In genomic region chr7:151571471-151571870, GRCh38 we compare ENCODE assay signal across 19 cellular contexts. TPM values are rescaled to one million over a fixed set of nuclear protein-coding genes. Genes with fewer than 3 reads are reported as not detected.
DNase-seq lines count a peak whose midpoint lies in the region; ATAC-seq, FAIRE-seq and TF ChIP-seq lines count a peak whose summit lies in the region.
"Had no signal": no experiment of that assay in that cellular context is flagged by ENCODE, and none has a peak within 500 bp of the region (broad histone marks: within the 10 kb centered on the region; RNA-seq: fewer than 3 reads in every experiment).

No MANE protein-coding gene starts in this region.

- DNase-seq in IMR-90 = no peak
- DNase-seq in amniotic epithelial cell (ENCODE audit: low read depth) = peak; percentile 31
- peak; percentile 30 for DNase-seq in fibroblast of villous mesenchyme (ENCODE audit: low read depth)
- no peak for DNase-seq in mesenchymal stem cell
- DNase-seq in DMS53 treated with DMSO at 0.1 percent for 48 hours (lab: John Stamatoyannopoulos, UW; ENCODE audit: unreplicated experiment) = no peak
- DNase-seq in psoas muscle = no peak
- no peak for DNase-seq in kidney
- DNase-seq: BE2C; Caco-2; CD4-positive, alpha-beta T cell; DMS153; DMS79 treated with DMSO at 0.1 percent for 48 hours; GOT3; H7; KBM-7 had no signal

- TF ChIP-seq RAD21 in IMR-90 (IDR thresholded peaks at IDR 0.05; ENCODE audit: low read length) = no peak

- H2AK5ac ChIP-seq in IMR-90 (ENCODE audit: low read depth, low read length) = no peak overlapping the region
- no peak overlapping the region for H2AK5ac ChIP-seq in mesenchymal stem cell (ENCODE audit: low read length, severe bottlenecking)

- no peaks in the 10 kb centered on the region; a peak in 3 of 4 replicates for H3K79me1 ChIP-seq in IMR-90 (ENCODE audit: low read depth in 1 of 2, low read length in 2 of 2)
- peaks cover 6% of the 10 kb centered on the region for H3K79me1 ChIP-seq in mesenchymal stem cell (replicated peaks; ENCODE audit: low read length, poor library complexity, severe bottlenecking)

- no peak overlapping the region for H4K5ac ChIP-seq in IMR-90 (ENCODE audit: low read depth, low read length)

- H4K91ac ChIP-seq in IMR-90 (ENCODE audit: insufficient read depth, low read depth, low read length) (no peak overlapping the region), mesenchymal stem cell (ENCODE audit: low read length) (no peak overlapping the region)

- no CpG with 5 or more reads among the region's 5 CpGs for WGBS in IMR-90 (ENCODE audit: extremely low coverage in 2 of 2, insufficient read length in 1 of 2), 2 experiments
- 93% methylated on average over 3 of the region's 5 CpGs for WGBS in mesenchymal stem cell
- WGBS in psoas muscle, 3 donors = 88 to 94% (median 93%) methylated on average over 5 of the region's 5 CpGs

- TF ChIP-seq POLR2A in IMR-90 (IDR thresholded peaks at IDR 0.05; ENCODE audit: low read depth, low read length) = no peak

- H2BK12ac ChIP-seq in mesenchymal stem cell (ENCODE audit: low read length in 2 of 2) = no peak overlapping the region

- H4K20me1 ChIP-seq in IMR-90 (ENCODE audit: insufficient read depth, low read length) = no peaks in the 10 kb centered on the region

- CTCF ChIA-PET in IMR-90 (lab: Yijun Ruan, JAX) = interaction anchor here (1.1 to 1.2 kb wide), 2 partner anchors 173 to 174 kb away, joined by 4 read pairs; no protein-coding TSS in a partner anchor

- in situ Hi-C loops in IMR-90 (cut with MboI; ENCODE audit: low sequenced_read_pairs) = no loop called here

- peaks cover 4% of the 10 kb centered on the region; the same call in 1 of the 2 replicates for H3K36me3 ChIP-seq in IMR-90 (ENCODE audit: control insufficient read depth, insufficient read depth, low read length)
- H3K36me3 ChIP-seq in mesenchymal stem cell (ENCODE audit: control insufficient read depth in 1 of 2, insufficient read depth in 2 of 2, low read depth in 1 of 2, low read length in 2 of 2) = peaks cover 7 to 26% of the 10 kb centered on the region in 2 experiments
- peaks cover 0 to 14% of the 10 kb centered on the region in 2 donors for H3K36me3 ChIP-seq in psoas muscle (ENCODE audit: insufficient read depth in 1 of 2, low read depth in 1 of 2)
- H3K36me3 ChIP-seq in kidney (ENCODE audit: control insufficient read depth in 1 of 2, insufficient read depth in 2 of 2, low read length in 2 of 2) = peaks cover 0 to 2% of the 10 kb centered on the region in 2 donors
- H3K36me3 ChIP-seq: BE2C had no signal

- H3K4me3 ChIP-seq in IMR-90 (ENCODE audit: insufficient read depth, low read depth, low read length) = no peak overlapping the region
- no peak overlapping the region for H3K4me3 ChIP-seq in fibroblast of villous mesenchyme (ENCODE audit: low read depth, low read length)
- no peak overlapping the region for H3K4me3 ChIP-seq in mesenchymal stem cell (ENCODE audit: insufficient read depth in 1 of 2, low read depth in 1 of 2, low read length in 2 of 2)
- no peak overlapping the region for H3K4me3 ChIP-seq in psoas muscle
- H3K4me3 ChIP-seq in kidney (ENCODE audit: low read length in 2 of 2) = no peak overlapping the region
- H3K4me3 ChIP-seq: GM12878 had no signal

- dilution Hi-C loops in IMR-90 (cut with HindIII; ENCODE audit: low sequenced_read_pairs, unreplicated experiment) = no loop called here

- no TSS peak for BruUV-seq in IMR-90 (replicated peaks; lab: Mats Ljungman, UMichigan)

- TF ChIP-seq CTCF in IMR-90 (conservative IDR thresholded peaks at IDR 0.05; ENCODE audit: low read depth, low read length) (no peak), fibroblast of villous mesenchyme (IDR thresholded peaks at IDR 0.05; ENCODE audit: insufficient read depth, low read depth, low read length) (no peak), psoas muscle (IDR thresholded peaks at IDR 0.05) (no peak), kidney (IDR thresholded peaks at IDR 0.05; ENCODE audit: borderline replicate concordance, extremely low read depth, insufficient read depth) (no peak)

- H3K27ac ChIP-seq in IMR-90 (ENCODE audit: insufficient read depth, low read length) (no peak overlapping the region), mesenchymal stem cell (ENCODE audit: low read length, poor library complexity, severe bottlenecking) (no peak overlapping the region), psoas muscle (no peak overlapping the region), kidney (ENCODE audit: low read depth in 2 of 2, low read length in 2 of 2) (no peak overlapping the region)
- H3K27ac ChIP-seq: C4-2B had no signal

- H3K14ac ChIP-seq in IMR-90 (replicated peaks; ENCODE audit: low read depth, low read length) (no peak overlapping the region), mesenchymal stem cell (ENCODE audit: low read length in 2 of 2) (no peak overlapping the region)

- H3K4me1 ChIP-seq in IMR-90 (ENCODE audit: control insufficient read depth, insufficient read depth, low read length) (peaks cover 2% of the 10 kb centered on the region), mesenchymal stem cell (ENCODE audit: control insufficient read depth, insufficient read depth, low read depth, low read length) (peaks cover 4% of the 10 kb centered on the region), psoas muscle (no peaks in the 10 kb centered on the region), kidney (ENCODE audit: control insufficient read depth in 1 of 2, insufficient read depth in 1 of 2, low read depth in 1 of 2, low read length in 2 of 2) (no peaks in the 10 kb centered on the region)
- H3K4me1 ChIP-seq: Caco-2 had no signal

- intact Hi-C loops in IMR-90 (cut with micrococcal nuclease) (loop anchor here (2.0 to 5.0 kb wide), 2 partner anchors 59 to 136 kb away; no protein-coding TSS in a partner anchor), psoas muscle (cut with DNase I) (loop anchor here in 1 of 2 donors (2.0 kb wide), 1 partner anchor 187 kb away; no protein-coding TSS in a partner anchor), kidney (cut with DNase I) (no loop called here)

- no peak overlapping the region for H2AFZ ChIP-seq in IMR-90 (replicated peaks; ENCODE audit: low read length, poor library complexity)
- H2AFZ ChIP-seq in mesenchymal stem cell (ENCODE audit: low read depth, low read length) = no peak overlapping the region

- H4K8ac ChIP-seq in IMR-90 (ENCODE audit: low read depth in 2 of 2, low read length in 2 of 2) (no peak overlapping the region), mesenchymal stem cell (ENCODE audit: low read length) (no peak overlapping the region)

- no peak overlapping the region for H2BK5ac ChIP-seq in IMR-90 (ENCODE audit: low read depth, low read length, poor library complexity, severe bottlenecking)
- no peak overlapping the region for H2BK5ac ChIP-seq in mesenchymal stem cell (ENCODE audit: low read depth, low read length, poor library complexity, severe bottlenecking)

- H2BK20ac ChIP-seq in IMR-90 (ENCODE audit: low read depth, low read length) = no peak overlapping the region

- no peak overlapping the region for H3K56ac ChIP-seq in IMR-90 (ENCODE audit: extremely low read depth, insufficient read depth, low read length)

- no peak overlapping the region for H2AK9ac ChIP-seq in IMR-90 (replicated peaks; ENCODE audit: low read depth, low read length, poor library complexity)

- H3K23ac ChIP-seq in IMR-90 (ENCODE audit: low read depth, low read length) (no peak overlapping the region), mesenchymal stem cell (ENCODE audit: low read length in 2 of 2) (no peak overlapping the region)

- H3K18ac ChIP-seq in IMR-90 (ENCODE audit: low read depth, low read length) (no peak overlapping the region), mesenchymal stem cell (ENCODE audit: low read depth in 1 of 2, low read length in 2 of 2) (no peak overlapping the region)

- ATAC-seq in IMR-90 (ENCODE audit: low read depth) = no peak
- ATAC-seq in psoas muscle = no peak
- ATAC-seq: GM12878, HCT116 had no signal

- FAIRE-seq in kidney (lab: Jason Lieb, UNC) = no peak
- FAIRE-seq: D721Med, GM12878 had no signal

- H2BK120ac ChIP-seq in IMR-90 (ENCODE audit: low read depth, low read length) (no peak overlapping the region), mesenchymal stem cell (ENCODE audit: low read depth, low read length) (no peak overlapping the region)

- no peak overlapping the region for H2BK15ac ChIP-seq in IMR-90 (ENCODE audit: low read depth, low read length)
- no peak overlapping the region for H2BK15ac ChIP-seq in mesenchymal stem cell (ENCODE audit: low read depth, poor library complexity, severe bottlenecking)

- no peak overlapping the region for H3K4me2 ChIP-seq in IMR-90 (ENCODE audit: low read depth, low read length)
- H3K4me2 ChIP-seq in mesenchymal stem cell (ENCODE audit: low read length, poor library complexity, severe bottlenecking) = no peak overlapping the region

- POLR2A ChIA-PET in IMR-90 (lab: Charles Lee; ENCODE audit: unreplicated experiment) = no interaction called here

- no peaks in the 10 kb centered on the region for H3K27me3 ChIP-seq in IMR-90 (ENCODE audit: control insufficient read depth, insufficient read depth, low read length)
- no peaks in the 10 kb centered on the region for H3K27me3 ChIP-seq in mesenchymal stem cell (ENCODE audit: control insufficient read depth in 1 of 2, insufficient read depth in 1 of 2, low read length in 2 of 2)
- H3K27me3 ChIP-seq in psoas muscle (ENCODE audit: insufficient read depth in 3 of 3, low read length in 2 of 3) = no peaks in the 10 kb centered on the region
- H3K27me3 ChIP-seq: BE2C had no signal

- H3K4ac ChIP-seq in IMR-90 (ENCODE audit: low read depth, low read length) (no peak overlapping the region), mesenchymal stem cell (ENCODE audit: low read depth in 1 of 2, low read length in 2 of 2) (no peak overlapping the region)

- H3K9me1 ChIP-seq in IMR-90 (ENCODE audit: insufficient read depth, low read length) = no peaks in the 10 kb centered on the region

- no peaks in the 10 kb centered on the region for H3K9me3 ChIP-seq in IMR-90 (ENCODE audit: control insufficient read depth, insufficient read depth, low read length)
- no peaks in the 10 kb centered on the region for H3K9me3 ChIP-seq in mesenchymal stem cell (ENCODE audit: control insufficient read depth, low read length)
- H3K9me3 ChIP-seq in psoas muscle = no peaks in the 10 kb centered on the region
- H3K9me3 ChIP-seq in kidney (ENCODE audit: control insufficient read depth in 1 of 2, low read length in 2 of 2) = no peaks in the 10 kb centered on the region
- H3K9me3 ChIP-seq: BE2C, Caco-2 had no signal

- no peak overlapping the region for H3K9ac ChIP-seq in IMR-90 (ENCODE audit: low read depth, low read length)
- peak overlapping the region; percentile 11 for H3K9ac ChIP-seq in mesenchymal stem cell (ENCODE audit: low read length)
- no peak overlapping the region for H3K9ac ChIP-seq in kidney (ENCODE audit: low read length in 2 of 2)

RNA-seq across cellular contexts. Expression of gene RHEB, which starts 51.8 kb away (rescaled TPM):
- 19.7 and 45.5 TPM in 2 replicates for total RNA-seq in IMR-90 (2012; rRNA removed)
- polyA plus RNA-seq in IMR-90 (2012; rRNA removed) = 56.8 and 67.2 TPM in 2 replicates
- polyA plus RNA-seq in IMR-90 (2012; cell fraction: cytosol; rRNA removed) = 67.9 and 82.1 TPM in 2 replicates
- 15.7 and 32.1 TPM in 2 replicates for polyA plus RNA-seq in IMR-90 (2012; cell fraction: nucleus; rRNA removed; ENCODE audit: low replicate concordance)
- total RNA-seq in fibroblast of villous mesenchyme = 52.2 and 79.5 TPM in 2 replicates
- polyA plus RNA-seq in mesenchymal stem cell (2013, experiment 1 of 2) = 87.3 TPM
- polyA plus RNA-seq in mesenchymal stem cell (2013, experiment 2 of 2) = 88.1 TPM
- 100 to 1,000 TPM in 3 of 4 donors, 10 to 100 TPM in 1; 98.0 to 191 (median 142) TPM for total RNA-seq in psoas muscle
- 100 to 1,000 TPM; 167 to 248 (median 176) TPM for polyA plus RNA-seq in psoas muscle
- total RNA-seq in kidney = 92.7 TPM
- polyA plus RNA-seq in kidney (ENCODE audit: insufficient read depth, low read depth, low replicate concordance) = 123 TPM

Comparison
In these comparisons a context has a peak if more than half of its experiments do, and no peak if none do; other contexts are left out.
1. DNase-seq: peak in amniotic epithelial cell (single experiment) and fibroblast of villous mesenchyme (single experiment); none in IMR-90 (single experiment), mesenchymal stem cell (single experiment), DMS53 treated with DMSO at 0.1 percent for 48 hours (single experiment), psoas muscle (0 of 2) and kidney (single experiment).